2 cellular contexts compared by ENCODE assay signal in the genomic region with DNA sequence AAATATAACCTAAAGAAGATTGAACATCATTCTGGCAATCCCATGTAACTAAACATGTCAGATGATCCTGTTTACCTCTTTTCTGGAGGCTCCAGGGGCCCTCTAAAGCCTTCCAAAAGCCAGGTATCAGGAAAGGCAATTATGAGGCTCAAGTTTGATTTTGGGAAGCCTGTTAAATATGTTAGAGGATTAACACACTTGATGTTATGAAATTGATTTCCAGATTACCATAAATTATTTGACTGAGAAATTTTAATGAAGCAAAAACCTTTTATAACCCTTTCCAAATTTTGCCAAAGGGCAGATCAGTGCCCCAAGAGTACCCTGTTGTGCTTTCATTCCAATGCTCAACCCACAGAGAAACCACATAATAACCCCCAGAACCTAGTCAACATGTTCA.
TF ChIP-seq lines count a peak whose summit lies in the region.

No MANE protein-coding gene starts in this region.

TF ChIP-seq in HEK293, 187 proteins besides CTCF, POLR2A, EP300 and RAD21 (continued from another document):
- TF ChIP-seq ZBTB21 (tag by site-specific recombination; IDR thresholded peaks at IDR 0.05): no peak
- no peak for TF ChIP-seq ZNF140 (tag by site-specific recombination; IDR thresholded peaks at IDR 0.05)
- peak; percentile 77 for TF ChIP-seq SETDB1 (IDR thresholded peaks at IDR 0.05; ENCODE audit: insufficient read length, low read length)
- TF ChIP-seq ZNF529 (tag by site-specific recombination; IDR thresholded peaks at IDR 0.05; ENCODE audit: insufficient replicate concordance): no peak

TF ChIP-seq in K562, 482 proteins besides CTCF, POLR2A, EP300 and RAD21 (continued from another document):
- peak in 1 of 2 experiments; percentile 60; a peak in 1 of 3 replicates for TF ChIP-seq CBX3 (IDR thresholded peaks at IDR 0.05; ENCODE audit: borderline replicate concordance in 1 of 2, low read length in 2 of 2)
- peak; percentile 75; the same call in 1 of the 2 replicates for TF ChIP-seq TRIM28 (IDR thresholded peaks at IDR 0.05)
